ENCODE assay signal across 12 cellular contexts in the genomic region with DNA sequence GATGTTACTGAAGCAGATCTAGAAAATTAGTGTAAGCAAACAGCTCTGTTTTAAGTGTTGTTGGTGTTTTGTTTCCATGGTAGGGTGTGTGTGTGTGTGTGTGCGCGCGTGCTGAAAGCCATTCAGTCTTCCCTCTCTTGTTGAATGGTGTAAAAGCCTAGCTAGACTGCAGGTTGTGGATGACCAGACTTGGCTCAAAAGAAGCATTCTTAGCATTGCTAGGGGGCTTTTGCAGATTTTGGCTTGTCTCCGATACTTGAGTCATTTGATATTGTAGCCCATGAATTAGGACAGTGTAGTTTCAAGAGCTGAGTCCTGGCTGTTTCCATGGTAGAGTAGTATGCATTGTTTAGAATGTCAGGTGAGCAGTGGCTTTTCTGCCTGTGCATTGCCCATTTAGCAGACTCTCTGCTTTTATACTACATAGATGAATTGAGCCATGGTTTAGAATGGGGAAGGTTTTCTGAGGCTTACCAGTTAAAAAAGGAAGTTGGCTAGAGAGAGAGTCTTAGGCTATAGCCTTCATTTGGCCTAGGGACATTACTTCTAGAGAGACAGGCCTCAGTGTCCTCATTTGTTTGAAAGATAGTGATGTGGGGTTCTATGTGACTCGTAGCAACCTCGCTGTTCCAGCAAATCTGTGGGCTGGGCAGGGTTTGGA.
DNase-seq lines count a peak whose midpoint lies in the region; ATAC-seq and TF ChIP-seq lines count a peak whose summit lies in the region.
"Had no signal": no experiment of that assay in that cellular context is flagged by ENCODE, and none has a peak within 500 bp of the region (broad histone marks: within the 10 kb centered on the region; RNA-seq: fewer than 3 reads in every experiment).

No MANE protein-coding gene starts in this region.

- 87 to 88% methylated on average over 6 of the region's 6 CpGs for WGBS in lower leg skin, 2 donors

- TF ChIP-seq CTCF in epithelial cell of proximal tubule (conservative IDR thresholded peaks at IDR 0.05; ENCODE audit: low read depth, low read length) (no peak), lower leg skin (IDR thresholded peaks at IDR 0.05) (no peak)

- DNase-seq in NOMO-1 (lab: John Stamatoyannopoulos, UW; ENCODE audit: unreplicated experiment in 2 of 2) = peak; percentile 1 to 30
- no peak for DNase-seq in NOMO-1 treated with dmso at 0.1 percent for 144 hours (lab: John Stamatoyannopoulos, UW; ENCODE audit: unreplicated experiment)
- peak; percentile 41 for DNase-seq in NCI-H2196 (lab: John Stamatoyannopoulos, UW; ENCODE audit: unreplicated experiment)
- DNase-seq in epithelial cell of proximal tubule (ENCODE audit: low read depth) = peak; percentile 52
- peak; percentile 58 for DNase-seq in skeletal muscle cell (ENCODE audit: low read depth)
- DNase-seq in lower leg skin (ENCODE audit: low spot score in 2 of 2) = no peak
- no peak for DNase-seq in activated T-helper 2 cell treated with anti-CD3 and anti-CD28 coated beads, Interferon-gamma antibody, Interleukin-2, Interleukin-4, amounts not matched to agents 10 μg/mL and 5 μg/mL and 100 μg/mL, durations not matched to agents 14 hours and 24 hours and 36 hours (ENCODE audit: low spot score)
- DNase-seq: NCI-H1436 treated with DMSO at 0.1 percent for 48 hours had no signal

- no peaks in the 10 kb centered on the region for H3K27me3 Mint-ChIP-seq in activated T-helper 2 cell treated with anti-CD3 and anti-CD28 coated beads, Interferon-gamma antibody, Interleukin-2, Interleukin-4, amounts not matched to agents 10 μg/mL and 5 μg/mL and 100 μg/mL, durations not matched to agents 14 hours and 24 hours and 36 hours (ENCODE audit: low read depth)

- H3K4me3 Mint-ChIP-seq in activated T-helper 2 cell treated with anti-CD3 and anti-CD28 coated beads, Interferon-gamma antibody, Interleukin-2, Interleukin-4, amounts not matched to agents 10 μg/mL and 5 μg/mL and 100 μg/mL, durations not matched to agents 14 hours and 24 hours and 36 hours (ENCODE audit: low read depth) = no peak overlapping the region

- H3K9me3 Mint-ChIP-seq in activated T-helper 2 cell treated with anti-CD3 and anti-CD28 coated beads, Interferon-gamma antibody, Interleukin-2, Interleukin-4, amounts not matched to agents 10 μg/mL and 5 μg/mL and 100 μg/mL, durations not matched to agents 14 hours and 24 hours and 36 hours = no peaks in the 10 kb centered on the region

- intact Hi-C loops in lower leg skin (cut with DNase I; ENCODE audit: low total_unique reads) = no loop called here
- intact Hi-C loops in activated T-helper 2 cell treated with anti-CD3 and anti-CD28 coated beads, Interferon-gamma antibody, Interleukin-2, Interleukin-4, amounts not matched to agents 10 μg/mL and 5 μg/mL and 100 μg/mL, durations not matched to agents 14 hours and 24 hours and 36 hours (cut with micrococcal nuclease) = no loop called here

- H3K4me1 Mint-ChIP-seq in activated T-helper 2 cell treated with anti-CD3 and anti-CD28 coated beads, Interferon-gamma antibody, Interleukin-2, Interleukin-4, amounts not matched to agents 10 μg/mL and 5 μg/mL and 100 μg/mL, durations not matched to agents 14 hours and 24 hours and 36 hours (ENCODE audit: low read depth) = peaks cover 27% of the 10 kb centered on the region

- no peak overlapping the region for H3K4me3 ChIP-seq in epithelial cell of proximal tubule (ENCODE audit: low read depth, low read length)
- H3K4me3 ChIP-seq in skeletal muscle cell (ENCODE audit: low read depth, low read length) = no peak overlapping the region
- H3K4me3 ChIP-seq in lower leg skin (ENCODE audit: low read depth, poor library complexity, severe bottlenecking) = no peak overlapping the region
- H3K4me3 ChIP-seq: BLaER1, pancreas, SK-N-MC had no signal

- no peak for ATAC-seq in HG02571 (IDR thresholded peaks at IDR 0.05; ENCODE audit: unreplicated experiment)

- no peak for TF ChIP-seq POLR2A in lower leg skin (IDR thresholded peaks at IDR 0.05)

- peaks cover 45% of the 10 kb centered on the region for H3K36me3 Mint-ChIP-seq in activated T-helper 2 cell treated with anti-CD3 and anti-CD28 coated beads, Interferon-gamma antibody, Interleukin-2, Interleukin-4, amounts not matched to agents 10 μg/mL and 5 μg/mL and 100 μg/mL, durations not matched to agents 14 hours and 24 hours and 36 hours (ENCODE audit: low read depth)

- no peak overlapping the region for H3K27ac Mint-ChIP-seq in activated T-helper 2 cell treated with anti-CD3 and anti-CD28 coated beads, Interferon-gamma antibody, Interleukin-2, Interleukin-4, amounts not matched to agents 10 μg/mL and 5 μg/mL and 100 μg/mL, durations not matched to agents 14 hours and 24 hours and 36 hours

Comparison
In these comparisons a context has a peak if more than half of its experiments do, and no peak if none do; other contexts are left out.
1. DNase-seq: peak in NOMO-1 (2 of 2), NCI-H2196 (single experiment), epithelial cell of proximal tubule (single experiment) and skeletal muscle cell (single experiment); none in NOMO-1 treated with dmso at 0.1 percent for 144 hours (single experiment), lower leg skin (0 of 2) and activated T-helper 2 cell treated with anti-CD3 and anti-CD28 coated beads, Interferon-gamma antibody, Interleukin-2, Interleukin-4, amounts not matched to agents 10 μg/mL and 5 μg/mL and 100 μg/mL, durations not matched to agents 14 hours and 24 hours and 36 hours (single experiment).